Comparison of ENCODE assay signal across 13 cellular contexts in genomic region chr3:187946031-187946691, GRCh38.
DNase-seq lines count a peak whose midpoint lies in the region; ATAC-seq and TF ChIP-seq lines count a peak whose summit lies in the region.
"Had no signal": no experiment of that assay in that cellular context is flagged by ENCODE, and none has a peak within 500 bp of the region (broad histone marks: within the 10 kb centered on the region; RNA-seq: fewer than 3 reads in every experiment).

No MANE protein-coding gene starts in this region.

- no peak overlapping the region for H2BK15ac ChIP-seq in H9 (ENCODE audit: low read depth, low read length)

- no peaks in the 10 kb centered on the region for H3K23me2 ChIP-seq in H9 (ENCODE audit: insufficient read length, low read depth, low read length, poor library complexity, severe bottlenecking)

- no peaks in the 10 kb centered on the region for H3K36me3 Mint-ChIP-seq in H9 (ENCODE audit: insufficient read depth in 1 of 3, low read depth in 3 of 3)
- H3K36me3 Mint-ChIP-seq: activated CD4-positive, alpha-beta memory T cell treated with anti-CD3 and anti-CD28 coated beads for 36 hours; activated naive CD4-positive, alpha-beta T cell treated with anti-CD3 and anti-CD28 coated beads, Interleukin-2, amount 50 U/mL, for 72 hours had no signal

- no peak overlapping the region for H4K5ac ChIP-seq in H9 (ENCODE audit: insufficient read length, low read depth, low read length)

- no peak overlapping the region for H3K27ac ChIP-seq in brain microvascular endothelial cell
- H3K27ac ChIP-seq in H9 (ENCODE audit: insufficient read length, low read depth, low read length) = no peak overlapping the region
- H3K27ac ChIP-seq: stomach had no signal

- no peak for TF ChIP-seq CTCF in brain microvascular endothelial cell (IDR thresholded peaks at IDR 0.05; ENCODE audit: low read depth, low read length, missing control alignments)
- no peak for TF ChIP-seq CTCF in H9 (conservative IDR thresholded peaks at IDR 0.05)

- no peaks in the 10 kb centered on the region for H3K9me3 ChIP-seq in H9 (ENCODE audit: control insufficient read depth, low read depth, low read length)
- H3K9me3 ChIP-seq: stomach had no signal

- no peaks in the 10 kb centered on the region for H4K20me1 ChIP-seq in H9 (ENCODE audit: control insufficient read depth, insufficient read depth, insufficient read length)

- no peak overlapping the region for H4K91ac ChIP-seq in H9 (ENCODE audit: insufficient read length, low read depth, low read length)

- H3T11ph ChIP-seq in H9 (ENCODE audit: low read length) = no peak overlapping the region

- H3K4me1 Mint-ChIP-seq in H9 = peaks cover 19 to 21% of the 10 kb centered on the region in 2 experiments
- H3K4me1 Mint-ChIP-seq: neural crest cell had no signal

- no peak overlapping the region for H2BK12ac ChIP-seq in H9 (ENCODE audit: insufficient read length, low read depth, low read length)

- no peak overlapping the region for H3K14ac ChIP-seq in H9 (ENCODE audit: insufficient read depth, low read length)

- H3K79me2 ChIP-seq in H9 (ENCODE audit: insufficient read depth, low read length) = no peaks in the 10 kb centered on the region

- no peak overlapping the region for H3K4me3 Mint-ChIP-seq in H9
- H3K4me3 Mint-ChIP-seq: activated CD4-positive, alpha-beta memory T cell treated with anti-CD3 and anti-CD28 coated beads for 36 hours; neural crest cell had no signal

- no peak overlapping the region for H4K8ac ChIP-seq in H9 (replicated peaks; ENCODE audit: insufficient read length, low read depth, low read length)

- H2BK5ac ChIP-seq in H9 (ENCODE audit: insufficient read length, low read length) = no peak overlapping the region

- no peak overlapping the region for H3K4me2 ChIP-seq in H9 (ENCODE audit: insufficient read depth, insufficient read length, low read length)

- peaks cover 0 to 1% of the 10 kb centered on the region in 2 experiments; a peak in 2 of 5 replicates for H3K9me3 Mint-ChIP-seq in H9
- H3K9me3 Mint-ChIP-seq: activated CD4-positive, alpha-beta memory T cell treated with anti-CD3 and anti-CD28 coated beads for 36 hours; neural crest cell had no signal

- H2BK20ac ChIP-seq in H9 (ENCODE audit: low read depth, low read length, poor library complexity, severe bottlenecking) = no peak overlapping the region

- DNase-seq in DMS79 (lab: John Stamatoyannopoulos, UW) (peak; percentile 64), NCI-H187 treated with DMSO at 0.1 percent for 48 hours (lab: John Stamatoyannopoulos, UW) (peak; percentile 99), brain microvascular endothelial cell (peak; percentile 40), left kidney (ENCODE audit: low read depth, low spot score) (peak; percentile 71), glomerular visceral epithelial cell (ENCODE audit: extremely low spot score) (no peak), cerebellar nuclear complex (lab: John Stamatoyannopoulos, UW) (no peak), H9 (no peak)
- DNase-seq: activated CD4-positive, alpha-beta memory T cell treated with anti-CD3 and anti-CD28 coated beads for 36 hours; stimulated activated CD4-positive, alpha-beta T cell treated with anti-CD3 and anti-CD28 coated beads, Interleukin-1b, Interleukin-23, amount 100 ng/mL, for 48 hours; stomach had no signal

- no peak overlapping the region for H2AK5ac ChIP-seq in H9 (ENCODE audit: insufficient read length, low read length)

- no peak overlapping the region for H2AFZ ChIP-seq in H9 (ENCODE audit: low read length)

- H3K27me3 Mint-ChIP-seq in H9 (ENCODE audit: low read depth) = no peaks in the 10 kb centered on the region
- H3K27me3 Mint-ChIP-seq: activated CD4-positive, alpha-beta memory T cell treated with anti-CD3 and anti-CD28 coated beads for 36 hours had no signal

- no peaks in the 10 kb centered on the region for H3K36me3 ChIP-seq in brain microvascular endothelial cell (replicated peaks)
- H3K36me3 ChIP-seq: stomach had no signal

- H3K27me3 ChIP-seq in brain microvascular endothelial cell (replicated peaks) (no peaks in the 10 kb centered on the region), H9 (ENCODE audit: insufficient read depth, low read length) (no peaks in the 10 kb centered on the region)
- H3K27me3 ChIP-seq: stomach had no signal

- H2BK120ac ChIP-seq in H9 (ENCODE audit: low read depth, low read length, poor library complexity, severe bottlenecking) = no peak overlapping the region

- H3K56ac ChIP-seq in H9 (ENCODE audit: insufficient read length, low read depth, low read length) = no peak overlapping the region

- in situ Hi-C loops in brain microvascular endothelial cell (cut with HindIII; ENCODE audit: low pct_ligation_motif_present, low sequenced_read_pairs) = no loop called here

- ATAC-seq in HG02970 (IDR thresholded peaks at IDR 0.05; ENCODE audit: low FRiP score, unreplicated experiment) = no peak
- ATAC-seq: activated naive CD4-positive, alpha-beta T cell treated with anti-CD3 and anti-CD28 coated beads, Interleukin-2, amount 50 U/mL, for 72 hours had no signal

- H3K18ac ChIP-seq in H9 (ENCODE audit: insufficient read length, low read depth, low read length) = no peak overlapping the region

- no peak overlapping the region for H3K4ac ChIP-seq in H9 (ENCODE audit: low read depth, low read length)

- H3K79me1 ChIP-seq in H9 (ENCODE audit: insufficient read depth, low read depth, low read length, poor library complexity, severe bottlenecking) = no peaks in the 10 kb centered on the region

- H3K4me1 ChIP-seq in H9 (ENCODE audit: insufficient read depth, low read length) = peaks cover 2% of the 10 kb centered on the region; the same call in 1 of the 2 replicates

- H3K23ac ChIP-seq in H9 (ENCODE audit: insufficient read length, low read depth, low read length) = no peak overlapping the region

- H3K27ac Mint-ChIP-seq in H9 = no peak overlapping the region; a peak in 1 of 7 replicates
- H3K27ac Mint-ChIP-seq: activated CD4-positive, alpha-beta memory T cell treated with anti-CD3 and anti-CD28 coated beads for 36 hours; activated naive CD4-positive, alpha-beta T cell treated with anti-CD3 and anti-CD28 coated beads, Interleukin-2, amount 50 U/mL, for 72 hours had no signal

- H3K9ac ChIP-seq in H9 (ENCODE audit: extremely low read depth, insufficient read length, low read length) = no peak overlapping the region

- H3K4me3 ChIP-seq in brain microvascular endothelial cell (ENCODE audit: low read depth, low read length) = no peak overlapping the region
- H3K4me3 ChIP-seq: stomach had no signal

- 100% methylated on average over 2 of the region's 6 CpGs for WGBS in H9 (ENCODE audit: extremely low coverage, insufficient read length, low lambda C conversion rate)

Comparison
In these comparisons a context has a peak if more than half of its experiments do, and no peak if none do; other contexts are left out.
1. DNase-seq: peak in DMS79 (single experiment), NCI-H187 treated with DMSO at 0.1 percent for 48 hours (single experiment), brain microvascular endothelial cell (single experiment) and left kidney (single experiment); none in glomerular visceral epithelial cell (single experiment), cerebellar nuclear complex (0 of 2) and H9 (single experiment).